8 cellular contexts compared by ENCODE assay signal in genomic region chr11:73404048-73404447, GRCh38. TPM values are rescaled to one million over a fixed set of nuclear protein-coding genes. Genes with fewer than 3 reads are reported as not detected.
A peak's percentile ranks its signal among the peaks of the same experiment; 100 is the strongest.
DNase-seq lines count a peak whose midpoint lies in the region; TF ChIP-seq lines count a peak whose summit lies in the region.

No MANE protein-coding gene starts in this region.

- H2AFZ ChIP-seq in H9 (ENCODE audit: low read length), result no peak overlapping the region
- H2AFZ ChIP-seq in osteoblast (ENCODE audit: low read length), result no peak overlapping the region

- no peak overlapping the region for H2AK5ac ChIP-seq in H9 (ENCODE audit: insufficient read length, low read length)

- no peak overlapping the region for H3K27ac Mint-ChIP-seq in H9

- no peaks in the 10 kb centered on the region for H3K79me1 ChIP-seq in H9 (ENCODE audit: insufficient read depth, low read depth, low read length, poor library complexity, severe bottlenecking)

- no peak overlapping the region for H2BK20ac ChIP-seq in H9 (ENCODE audit: low read depth, low read length, poor library complexity, severe bottlenecking)

- H3K4ac ChIP-seq in H9 (ENCODE audit: low read depth, low read length), result no peak overlapping the region

- no peaks in the 10 kb centered on the region for H3K9me3 Mint-ChIP-seq in H9

- H3T11ph ChIP-seq in H9 (ENCODE audit: low read length), result no peak overlapping the region

- in situ Hi-C loops in SK-MEL-5 (cut with HindIII; ENCODE audit: low pct_unique_long_range_greater_than_20kb, low sequenced_read_pairs), result no loop called here

- H3K56ac ChIP-seq in H9 (ENCODE audit: insufficient read length, low read depth, low read length), result no peak overlapping the region

- no peak overlapping the region for H2BK5ac ChIP-seq in H9 (ENCODE audit: insufficient read length, low read length)

- no peak overlapping the region for H3K23ac ChIP-seq in H9 (ENCODE audit: insufficient read length, low read depth, low read length)

- H3K79me2 ChIP-seq in H9 (ENCODE audit: insufficient read depth, low read length) (no peaks in the 10 kb centered on the region), osteoblast (ENCODE audit: insufficient read depth, low read length) (no peaks in the 10 kb centered on the region)

- H3K9me3 ChIP-seq in H9 (ENCODE audit: control insufficient read depth, low read depth, low read length) (no peaks in the 10 kb centered on the region), osteoblast (ENCODE audit: low read depth, low read length) (no peaks in the 10 kb centered on the region)

- no peak overlapping the region for H3K9ac ChIP-seq in H9 (ENCODE audit: extremely low read depth, insufficient read length, low read length)

- no peak overlapping the region for H3K4me3 Mint-ChIP-seq in H9

- no peak overlapping the region for H2BK12ac ChIP-seq in H9 (ENCODE audit: insufficient read length, low read depth, low read length)

- peaks cover 6 to 28% (median 23%) of the 10 kb centered on the region in 3 experiments; a peak in 6 of 7 replicates for H3K36me3 Mint-ChIP-seq in H9 (ENCODE audit: insufficient read depth in 1 of 3, low read depth in 3 of 3)

- peaks cover 24% of the 10 kb centered on the region for H3K36me3 ChIP-seq in osteoblast (ENCODE audit: insufficient read depth, low read length)

- no peak overlapping the region for H3K4me2 ChIP-seq in H9 (ENCODE audit: insufficient read depth, insufficient read length, low read length)
- H3K4me2 ChIP-seq in osteoblast (ENCODE audit: insufficient read depth, low read length), result no peak overlapping the region

- DNase-seq in AML-193 (lab: John Stamatoyannopoulos, UW) (peak; percentile 30 to 34), H9 (peak; percentile 59), SK-MEL-5 (ENCODE audit: low read depth, low spot score) (peak; percentile 91), fibroblast of the aortic adventitia (ENCODE audit: low read depth) (peak; percentile 49), osteoblast (ENCODE audit: insufficient read length, low spot score, missing footprints) (peak; percentile 91), DMS153 (lab: John Stamatoyannopoulos, UW) (no peak), NCI-H2029 (lab: John Stamatoyannopoulos, UW) (no peak), HK-2 (ENCODE audit: unreplicated experiment) (no peak)

- H3K4me1 ChIP-seq in H9 (ENCODE audit: insufficient read depth, low read length), result no peaks in the 10 kb centered on the region
- peaks cover 27% of the 10 kb centered on the region for H3K4me1 ChIP-seq in osteoblast (ENCODE audit: insufficient read depth, low read length)

- no peak overlapping the region for H4K5ac ChIP-seq in H9 (ENCODE audit: insufficient read length, low read depth, low read length)

- peak; percentile 79 for TF ChIP-seq CTCF in H9 (conservative IDR thresholded peaks at IDR 0.05)
- peak; percentile 76 for TF ChIP-seq CTCF in fibroblast of the aortic adventitia (IDR thresholded peaks at IDR 0.05; ENCODE audit: insufficient read depth, low read length)
- peak; percentile 88 for TF ChIP-seq CTCF in osteoblast (IDR thresholded peaks at IDR 0.05; ENCODE audit: extremely low read depth, low read depth, low read length)

- no peaks in the 10 kb centered on the region for H4K20me1 ChIP-seq in H9 (ENCODE audit: control insufficient read depth, insufficient read depth, insufficient read length)
- no peaks in the 10 kb centered on the region for H4K20me1 ChIP-seq in osteoblast (ENCODE audit: insufficient read depth, low read length)

- WGBS in H9 (ENCODE audit: extremely low coverage, insufficient read length, low lambda C conversion rate), result no CpG with 5 or more reads among the region's 4 CpGs

- H3K27me3 ChIP-seq in H9 (ENCODE audit: insufficient read depth, low read length) (no peaks in the 10 kb centered on the region), osteoblast (ENCODE audit: insufficient read depth, low read length) (no peaks in the 10 kb centered on the region)

- H3K4me3 ChIP-seq in fibroblast of the aortic adventitia (ENCODE audit: low read depth, low read length), result no peak overlapping the region
- no peak overlapping the region for H3K4me3 ChIP-seq in osteoblast (ENCODE audit: insufficient read depth, low read length)

- no peak overlapping the region for H2BK120ac ChIP-seq in H9 (ENCODE audit: low read depth, low read length, poor library complexity, severe bottlenecking)

- no peak overlapping the region for H3K18ac ChIP-seq in H9 (ENCODE audit: insufficient read length, low read depth, low read length)

- no peak overlapping the region for H4K91ac ChIP-seq in H9 (ENCODE audit: insufficient read length, low read depth, low read length)

- H4K8ac ChIP-seq in H9 (replicated peaks; ENCODE audit: insufficient read length, low read depth, low read length), result no peak overlapping the region

- H3K27me3 Mint-ChIP-seq in H9 (ENCODE audit: low read depth), result no peaks in the 10 kb centered on the region

- no peak overlapping the region for H3K27ac ChIP-seq in H9 (ENCODE audit: insufficient read length, low read depth, low read length)
- no peak overlapping the region for H3K27ac ChIP-seq in osteoblast (ENCODE audit: low read depth, low read length)

- H3K23me2 ChIP-seq in H9 (ENCODE audit: insufficient read length, low read depth, low read length, poor library complexity, severe bottlenecking), result no peaks in the 10 kb centered on the region

- H3K14ac ChIP-seq in H9 (ENCODE audit: insufficient read depth, low read length), result no peak overlapping the region

- H2BK15ac ChIP-seq in H9 (ENCODE audit: low read depth, low read length), result no peak overlapping the region

- H3K4me1 Mint-ChIP-seq in H9, result peaks cover 20 to 25% of the 10 kb centered on the region in 2 experiments

RNA-seq across cellular contexts. Expression of gene RELT, which starts 27.8 kb away (rescaled TPM):
- total RNA-seq in H9 (2021), result 10.2 TPM in 2 replicates
- total RNA-seq in SK-MEL-5 (2014; rRNA removed; shearing (Covaris generic)), result 11.8 and 11.9 TPM in 2 replicates
- polyA plus RNA-seq in SK-MEL-5 (2015; cell fraction: cytosol; rRNA removed), result 13.4 and 15.7 TPM in 2 replicates
- polyA plus RNA-seq in SK-MEL-5 (2015; cell fraction: nucleus; rRNA removed), result 24.1 and 35.5 TPM in 2 replicates
- 0.57 and 4.6 TPM in 2 replicates for total RNA-seq in fibroblast of the aortic adventitia (ENCODE audit: low replicate concordance)
- 2.9 and 4.0 TPM in 2 replicates for total RNA-seq in osteoblast

Comparison
In these comparisons a context has a peak if more than half of its experiments do, and no peak if none do; other contexts are left out.
1. DNase-seq: peak in AML-193 (2 of 2), H9 (single experiment), SK-MEL-5 (single experiment), fibroblast of the aortic adventitia (single experiment) and osteoblast (single experiment); none in DMS153 (single experiment), NCI-H2029 (single experiment) and HK-2 (single experiment).
2. Peak in every context shown above with its lines, with median percentiles within 50 percentile points of each other: CTCF ChIP-seq.